Comparison of ENCODE assay signal across 13 cellular contexts in genomic region chr14:67666733-67667132, GRCh38. TPM values are rescaled to one million over a fixed set of nuclear protein-coding genes. Genes with fewer than 3 reads are reported as not detected.
DNase-seq lines count a peak whose midpoint lies in the region; ATAC-seq lines count a peak whose summit lies in the region.
"Had no signal": no experiment of that assay in that cellular context is flagged by ENCODE, and none has a peak within 500 bp of the region (broad histone marks: within the 10 kb centered on the region; RNA-seq: fewer than 3 reads in every experiment).

No MANE protein-coding gene starts in this region.

- peaks cover 3% of the 10 kb centered on the region; the same call in 1 of the 2 replicates for H4K20me1 ChIP-seq in GM23248 (ENCODE audit: insufficient read depth)

- no peak overlapping the region for H3K4me2 ChIP-seq in GM23248 (ENCODE audit: unreplicated experiment)

- peak overlapping the region; percentile 58 for H3K27ac Mint-ChIP-seq in activated naive CD8-positive, alpha-beta T cell treated with anti-CD3 and anti-CD28 coated beads, Interleukin-2, amount 50 U/mL, for 24 hours
- H3K27ac Mint-ChIP-seq in natural killer cell treated with Interleukin-12 subunit alpha and Interleukin-12 subunit beta and Interleukin-15 and Interleukin-18, amount 100 ng/mL, for 72 hours: peak overlapping the region; percentile 56 to 90

- no peak overlapping the region for H3K4me3 Mint-ChIP-seq in activated naive CD8-positive, alpha-beta T cell treated with anti-CD3 and anti-CD28 coated beads, Interleukin-2, amount 50 U/mL, for 24 hours
- peak overlapping the region; percentile 70 for H3K4me3 Mint-ChIP-seq in natural killer cell treated with Interleukin-12 subunit alpha and Interleukin-12 subunit beta and Interleukin-15 and Interleukin-18, amount 100 ng/mL, for 72 hours
- H3K4me3 Mint-ChIP-seq: activated naive CD4-positive, alpha-beta T cell treated with anti-CD3 and anti-CD28 coated beads, Interleukin-2, amount 50 U/mL, for 24 hours had no signal

- no peaks in the 10 kb centered on the region for H3K27me3 ChIP-seq in GM23248 (replicated peaks; ENCODE audit: insufficient read depth)
- H3K27me3 ChIP-seq: esophagus squamous epithelium had no signal

- no peaks in the 10 kb centered on the region for H3K9me3 ChIP-seq in GM23248 (ENCODE audit: low read depth)
- H3K9me3 ChIP-seq: esophagus squamous epithelium had no signal

- H3K9ac ChIP-seq in GM23248: no peak overlapping the region

- H3K4me1 Mint-ChIP-seq in activated naive CD8-positive, alpha-beta T cell treated with anti-CD3 and anti-CD28 coated beads, Interleukin-2, amount 50 U/mL, for 24 hours: peaks cover 55% of the 10 kb centered on the region
- H3K4me1 Mint-ChIP-seq in natural killer cell treated with Interleukin-12 subunit alpha and Interleukin-12 subunit beta and Interleukin-15 and Interleukin-18, amount 100 ng/mL, for 72 hours (ENCODE audit: low read depth in 2 of 2): peaks cover 51 to 59% of the 10 kb centered on the region in 2 donors

- H3K9me2 ChIP-seq in GM23248 (ENCODE audit: insufficient read depth): no peaks in the 10 kb centered on the region

- ATAC-seq in activated naive CD8-positive, alpha-beta T cell treated with anti-CD3 and anti-CD28 coated beads, Interleukin-2, amount 50 U/mL, for 24 hours: no peak
- ATAC-seq in natural killer cell treated with Interleukin-12 subunit alpha and Interleukin-12 subunit beta and Interleukin-15 and Interleukin-18, amount 100 ng/mL, for 72 hours: no peak
- no peak for ATAC-seq in HG02571 (IDR thresholded peaks at IDR 0.05; ENCODE audit: unreplicated experiment)

- no peaks in the 10 kb centered on the region for H3K36me3 ChIP-seq in GM23248 (ENCODE audit: low read depth)

- H3K4me3 ChIP-seq in GM23248: no peak overlapping the region
- H3K4me3 ChIP-seq: esophagus squamous epithelium had no signal

- peak overlapping the region; percentile 70 for H3K27ac ChIP-seq in GM23248
- H3K27ac ChIP-seq: esophagus squamous epithelium, RWPE1 had no signal

- no peak overlapping the region for H2AFZ ChIP-seq in GM23248

- peaks cover 7% of the 10 kb centered on the region for H3K4me1 ChIP-seq in GM23248 (ENCODE audit: insufficient read depth)

- H3K79me2 ChIP-seq in GM23248 (ENCODE audit: insufficient read depth): peaks cover 100% of the 10 kb centered on the region

- H3K9me3 Mint-ChIP-seq in activated naive CD8-positive, alpha-beta T cell treated with anti-CD3 and anti-CD28 coated beads, Interleukin-2, amount 50 U/mL, for 24 hours: no peaks in the 10 kb centered on the region
- no peaks in the 10 kb centered on the region for H3K9me3 Mint-ChIP-seq in natural killer cell treated with Interleukin-12 subunit alpha and Interleukin-12 subunit beta and Interleukin-15 and Interleukin-18, amount 100 ng/mL, for 72 hours
- H3K9me3 Mint-ChIP-seq: activated naive CD4-positive, alpha-beta T cell treated with anti-CD3 and anti-CD28 coated beads, Interleukin-2, amount 50 U/mL, for 24 hours; neural crest cell had no signal

- H3F3A ChIP-seq in GM23248 (ENCODE audit: insufficient read depth): peaks cover 23% of the 10 kb centered on the region

- H3K27me3 Mint-ChIP-seq in activated naive CD8-positive, alpha-beta T cell treated with anti-CD3 and anti-CD28 coated beads, Interleukin-2, amount 50 U/mL, for 24 hours: no peaks in the 10 kb centered on the region
- no peaks in the 10 kb centered on the region for H3K27me3 Mint-ChIP-seq in natural killer cell treated with Interleukin-12 subunit alpha and Interleukin-12 subunit beta and Interleukin-15 and Interleukin-18, amount 100 ng/mL, for 72 hours
- H3K27me3 Mint-ChIP-seq: activated naive CD4-positive, alpha-beta T cell treated with anti-CD3 and anti-CD28 coated beads, Interleukin-2, amount 50 U/mL, for 24 hours had no signal

- no peaks in the 10 kb centered on the region for H3K36me3 Mint-ChIP-seq in activated naive CD8-positive, alpha-beta T cell treated with anti-CD3 and anti-CD28 coated beads, Interleukin-2, amount 50 U/mL, for 24 hours (ENCODE audit: low read depth)
- no peaks in the 10 kb centered on the region for H3K36me3 Mint-ChIP-seq in natural killer cell treated with Interleukin-12 subunit alpha and Interleukin-12 subunit beta and Interleukin-15 and Interleukin-18, amount 100 ng/mL, for 72 hours

- DNase-seq in NOMO-1 treated with DMSO at 0.1 percent for 48 hours (lab: John Stamatoyannopoulos, UW; ENCODE audit: unreplicated experiment) (peak; percentile 22), NOMO-1 treated with dmso at 0.1 percent for 144 hours (lab: John Stamatoyannopoulos, UW; ENCODE audit: unreplicated experiment) (no peak), GM23248 (no peak), GM03348 (ENCODE audit: low spot score) (no peak), GOT3 (lab: John Stamatoyannopoulos, UW) (no peak)
- DNase-seq in activated naive CD8-positive, alpha-beta T cell treated with anti-CD3 and anti-CD28 coated beads, Interleukin-2, amount 50 U/mL, for 24 hours: no peak
- DNase-seq in natural killer cell treated with Interleukin-12 subunit alpha and Interleukin-12 subunit beta and Interleukin-15 and Interleukin-18, amount 100 ng/mL, for 72 hours (ENCODE audit: low spot score): no peak
- DNase-seq: esophagus squamous epithelium, T1000 had no signal

- in situ Hi-C loops in GM23248 (cut with MboI): no loop called here

RNA-seq across cellular contexts. Expression of gene VTI1B, which starts 7.7 kb away (rescaled TPM):
- 61.5 and 64.2 TPM in 2 replicates for total RNA-seq in GM23248 (2014; rRNA removed; shearing (Covaris generic))
- 192 and 207 TPM in 2 replicates for polyA plus RNA-seq in GM23248 (2016; fragmentation: Nextera tagmentation; extraction: Ambion mirVana)
- 10 to 100 TPM; 73.5 to 76.6 TPM for total RNA-seq in natural killer cell treated with Interleukin-12 subunit alpha and Interleukin-12 subunit beta and Interleukin-15 and Interleukin-18, amount 100 ng/mL, for 72 hours

RNA-seq across cellular contexts. Expression of gene RDH11, which starts 28.8 kb away (rescaled TPM):
- 59.1 and 59.4 TPM in 2 replicates for total RNA-seq in GM23248 (2014; rRNA removed; shearing (Covaris generic))
- 56.7 and 57.5 TPM in 2 replicates for polyA plus RNA-seq in GM23248 (2016; fragmentation: Nextera tagmentation; extraction: Ambion mirVana)
- total RNA-seq in natural killer cell treated with Interleukin-12 subunit alpha and Interleukin-12 subunit beta and Interleukin-15 and Interleukin-18, amount 100 ng/mL, for 72 hours: 10 to 100 TPM; 47.0 to 57.3 TPM

RNA-seq across cellular contexts. Expression of gene RDH12, which starts 35.0 kb away (rescaled TPM):
- not detected in 2 replicates for total RNA-seq in GM23248 (2014; rRNA removed; shearing (Covaris generic))
- not detected in 2 replicates for polyA plus RNA-seq in GM23248 (2016; fragmentation: Nextera tagmentation; extraction: Ambion mirVana)
- total RNA-seq in natural killer cell treated with Interleukin-12 subunit alpha and Interleukin-12 subunit beta and Interleukin-15 and Interleukin-18, amount 100 ng/mL, for 72 hours: not detected
- total RNA-seq: neural crest cell had no signal

RNA-seq across cellular contexts. Expression of gene ARG2, which starts 47.0 kb away (rescaled TPM):
- total RNA-seq in GM23248 (2014; rRNA removed; shearing (Covaris generic)): 6.3 and 8.2 TPM in 2 replicates
- 5.6 and 5.8 TPM in 2 replicates for polyA plus RNA-seq in GM23248 (2016; fragmentation: Nextera tagmentation; extraction: Ambion mirVana)
- 1 to 10 TPM; 4.3 to 8.0 TPM for total RNA-seq in natural killer cell treated with Interleukin-12 subunit alpha and Interleukin-12 subunit beta and Interleukin-15 and Interleukin-18, amount 100 ng/mL, for 72 hours
